In genomic region chr6:130365166-130366010, GRCh38 we compare ENCODE assay signal across 1 cellular context.
TF ChIP-seq lines count a peak whose summit lies in the region.

No MANE protein-coding gene starts in this region.

TF ChIP-seq in GM12878, 131 proteins besides CTCF, POLR2A, EP300 and RAD21 (continued from another document and continues in another):
- TF ChIP-seq BCLAF1 (IDR thresholded peaks at IDR 0.05) (no peak), SUZ12 (IDR thresholded peaks at IDR 0.05; ENCODE audit: unreplicated experiment) (no peak), ZNF687 (IDR thresholded peaks at IDR 0.05) (no peak), SMAD5 (IDR thresholded peaks at IDR 0.05; ENCODE audit: low read depth) (no peak), E2F8 (IDR thresholded peaks at IDR 0.05; ENCODE audit: low read depth, partially characterized antibody) (no peak), IRF3 (IDR thresholded peaks at IDR 0.05) (no peak), RB1 (IDR thresholded peaks at IDR 0.05; ENCODE audit: borderline replicate concordance) (0 out of 2 replicates have a peak, but pooled peaks have one; percentile 36), LARP7 (IDR thresholded peaks at IDR 0.05) (peak; percentile 26; the same call in 1 of the 2 replicates), CEBPZ (IDR thresholded peaks at IDR 0.05; ENCODE audit: low read depth, low read length) (no peak), ZNF217 (IDR thresholded peaks at IDR 0.05) (no peak), SMARCA5 (IDR thresholded peaks at IDR 0.05) (peak; percentile 74; the same call in 1 of the 2 replicates), CBX3 (IDR thresholded peaks at IDR 0.05; ENCODE audit: borderline replicate concordance, low read depth) (no peak), CHD2 (IDR thresholded peaks at IDR 0.05; ENCODE audit: borderline replicate concordance, low read depth, low read length) (no peak), ATF2 (IDR thresholded peaks at IDR 0.05; ENCODE audit: low read length) (no peak), ZBTB11 (CRISPR knock-in tag; IDR thresholded peaks at IDR 0.05) (no peak), IKZF2 (IDR thresholded peaks at IDR 0.05) (no peak; a peak in 1 of 4 replicates), BRCA1 (IDR thresholded peaks at IDR 0.05; ENCODE audit: low read depth, low read length) (no peak), SRF (IDR thresholded peaks at IDR 0.05; ENCODE audit: low read depth in 2 of 2, low read length in 2 of 2) (no peak), RELB (IDR thresholded peaks at IDR 0.05; ENCODE audit: low read depth) (no peak), EED (IDR thresholded peaks at IDR 0.05; ENCODE audit: low read depth) (0 out of 2 replicates have a peak, but pooled peaks have one; percentile 14), CUX1 (IDR thresholded peaks at IDR 0.05; ENCODE audit: insufficient replicate concordance, low read depth, low read length) (no peak), RCOR1 (conservative IDR thresholded peaks at IDR 0.05; ENCODE audit: low read depth, low read length) (0 out of 2 replicates have a peak, but pooled peaks have one; percentile 41), BCL11A (IDR thresholded peaks at IDR 0.05; ENCODE audit: low read depth, low read length) (no peak), RAD51 (IDR thresholded peaks at IDR 0.05) (no peak)
